In genomic region chr1:220045356-220046051, GRCh38 we compare ENCODE assay signal across 8 cellular contexts. TPM values are rescaled to one million over a fixed set of nuclear protein-coding genes. Genes with fewer than 3 reads are reported as not detected.
DNase-seq lines count a peak whose midpoint lies in the region; ATAC-seq lines count a peak whose summit lies in the region.

No MANE protein-coding gene starts in this region.

- H3K9me3 ChIP-seq in iPS-18a (ENCODE audit: control insufficient read depth, low read depth, low read length) = no peaks in the 10 kb centered on the region

- no peaks in the 10 kb centered on the region for H3K9me3 Mint-ChIP-seq in activated naive CD8-positive, alpha-beta T cell treated with anti-CD3 and anti-CD28 coated beads for 36 hours
- no peaks in the 10 kb centered on the region for H3K9me3 Mint-ChIP-seq in stimulated activated naive B cell treated with anti-CD40 and anti-IgM and Interleukin-4, amounts not matched to agents 10 μg/mL and 1 μg/mL and 100 μg/mL, for 72 hours

- peak overlapping the region; percentile 95 for H3K4me3 Mint-ChIP-seq in activated naive CD8-positive, alpha-beta T cell treated with anti-CD3 and anti-CD28 coated beads for 36 hours
- H3K4me3 Mint-ChIP-seq in stimulated activated naive B cell treated with anti-CD40 and anti-IgM and Interleukin-4, amounts not matched to agents 10 μg/mL and 1 μg/mL and 100 μg/mL, for 72 hours = peak overlapping the region; percentile 90 to 94

- DNase-seq in activated CD4-positive, alpha-beta T cell treated with anti-CD3 and anti-CD28 coated beads for 48 hours = peak; percentile 18
- no peak for DNase-seq in activated CD4-positive, alpha-beta T cell treated with anti-CD3 and anti-CD28 coated beads for 1 hour
- DNase-seq in KG1 (lab: John Stamatoyannopoulos, UW) = peak; percentile 44
- no peak for DNase-seq in activated naive CD8-positive, alpha-beta T cell treated with anti-CD3 and anti-CD28 coated beads for 36 hours
- no peak for DNase-seq in stimulated activated naive B cell treated with anti-CD40 and anti-IgM and Interleukin-4, amounts not matched to agents 10 μg/mL and 1 μg/mL and 100 μg/mL, for 72 hours

- no peaks in the 10 kb centered on the region for H3K27me3 ChIP-seq in iPS-18a (ENCODE audit: control insufficient read depth, insufficient read depth, low read length)

- peak overlapping the region; percentile 99 for H3K27ac Mint-ChIP-seq in activated naive CD8-positive, alpha-beta T cell treated with anti-CD3 and anti-CD28 coated beads for 36 hours
- peak overlapping the region; percentile 94 for H3K27ac Mint-ChIP-seq in stimulated activated naive B cell treated with anti-CD40 and anti-IgM and Interleukin-4, amounts not matched to agents 10 μg/mL and 1 μg/mL and 100 μg/mL, for 72 hours

- peak overlapping the region; percentile 75 for H3K9ac ChIP-seq in iPS-18a (ENCODE audit: low read length)

- H3K36me3 Mint-ChIP-seq in activated naive CD8-positive, alpha-beta T cell treated with anti-CD3 and anti-CD28 coated beads for 36 hours = peaks cover 23% of the 10 kb centered on the region
- H3K36me3 Mint-ChIP-seq in stimulated activated naive B cell treated with anti-CD40 and anti-IgM and Interleukin-4, amounts not matched to agents 10 μg/mL and 1 μg/mL and 100 μg/mL, for 72 hours = peaks cover 4 to 14% of the 10 kb centered on the region in 2 donors

- H3K4me3 ChIP-seq in iPS-18a (ENCODE audit: low read length) = peak overlapping the region; percentile 74

- no peak overlapping the region for H3K27ac ChIP-seq in iPS-18a (ENCODE audit: low read length)

- H3K4me1 ChIP-seq in iPS-18a (ENCODE audit: control insufficient read depth, low read depth, low read length) = no peaks in the 10 kb centered on the region

- H3K27me3 Mint-ChIP-seq in activated naive CD8-positive, alpha-beta T cell treated with anti-CD3 and anti-CD28 coated beads for 36 hours = no peaks in the 10 kb centered on the region
- no peaks in the 10 kb centered on the region for H3K27me3 Mint-ChIP-seq in stimulated activated naive B cell treated with anti-CD40 and anti-IgM and Interleukin-4, amounts not matched to agents 10 μg/mL and 1 μg/mL and 100 μg/mL, for 72 hours

- peaks cover 30% of the 10 kb centered on the region for H3K4me1 Mint-ChIP-seq in activated naive CD8-positive, alpha-beta T cell treated with anti-CD3 and anti-CD28 coated beads for 36 hours
- H3K4me1 Mint-ChIP-seq in stimulated activated naive B cell treated with anti-CD40 and anti-IgM and Interleukin-4, amounts not matched to agents 10 μg/mL and 1 μg/mL and 100 μg/mL, for 72 hours = peaks cover 11 to 31% of the 10 kb centered on the region in 2 donors

- no peaks in the 10 kb centered on the region for H3K36me3 ChIP-seq in iPS-18a (ENCODE audit: control insufficient read depth, low read depth, low read length)

- ATAC-seq in stimulated activated naive B cell treated with anti-CD40 and anti-IgM and Interleukin-4, amounts not matched to agents 10 μg/mL and 1 μg/mL and 100 μg/mL, for 72 hours (replicated peaks) = peak; percentile 24 to 48
- ATAC-seq in GM18520 (IDR thresholded peaks at IDR 0.05; ENCODE audit: unreplicated experiment) (no peak), HG03045 (IDR thresholded peaks at IDR 0.05; ENCODE audit: unreplicated experiment) (no peak)

RNA-seq across cellular contexts. Expression of gene EPRS1, which starts 0.8 kb away (rescaled TPM):
- 100 to 1,000 TPM; 222 to 237 TPM for total RNA-seq in activated naive CD8-positive, alpha-beta T cell treated with anti-CD3 and anti-CD28 coated beads for 36 hours

RNA-seq across cellular contexts. Expression of gene BPNT1, which starts 44.1 kb away (rescaled TPM):
- 10 to 100 TPM; 23.6 to 26.1 TPM for total RNA-seq in activated naive CD8-positive, alpha-beta T cell treated with anti-CD3 and anti-CD28 coated beads for 36 hours

RNA-seq across cellular contexts. Expression of gene IARS2, which starts 48.4 kb away (rescaled TPM):
- 10 to 100 TPM; 78.5 to 81.4 TPM for total RNA-seq in activated naive CD8-positive, alpha-beta T cell treated with anti-CD3 and anti-CD28 coated beads for 36 hours

Comparison
In these comparisons a context has a peak if more than half of its experiments do, and no peak if none do; other contexts are left out.
1. DNase-seq: peak in activated CD4-positive, alpha-beta T cell treated with anti-CD3 and anti-CD28 coated beads for 48 hours (single experiment) and KG1 (single experiment); none in activated CD4-positive, alpha-beta T cell treated with anti-CD3 and anti-CD28 coated beads for 1 hour (single experiment), activated naive CD8-positive, alpha-beta T cell treated with anti-CD3 and anti-CD28 coated beads for 36 hours (single experiment) and stimulated activated naive B cell treated with anti-CD40 and anti-IgM and Interleukin-4, amounts not matched to agents 10 μg/mL and 1 μg/mL and 100 μg/mL, for 72 hours (single experiment).
2. ATAC-seq: peak in stimulated activated naive B cell treated with anti-CD40 and anti-IgM and Interleukin-4, amounts not matched to agents 10 μg/mL and 1 μg/mL and 100 μg/mL, for 72 hours (2 of 2); none in GM18520 (single experiment) and HG03045 (single experiment).